ENCODE assay signal across 8 cellular contexts in genomic region chr4:10033191-10033881, GRCh38. TPM values are rescaled to one million over a fixed set of nuclear protein-coding genes. Genes with fewer than 3 reads are reported as not detected.
A peak's percentile ranks its signal among the peaks of the same experiment; 100 is the strongest.
DNase-seq lines count a peak whose midpoint lies in the region; ATAC-seq and TF ChIP-seq lines count a peak whose summit lies in the region.

No MANE protein-coding gene starts in this region.

- no peak overlapping the region for H3K4me3 ChIP-seq in fibroblast of mammary gland (ENCODE audit: control insufficient read depth, low read depth, low read length)
- no peak overlapping the region for H3K4me3 ChIP-seq in psoas muscle

- peaks cover 55% of the 10 kb centered on the region for H3K4me1 ChIP-seq in psoas muscle

- TF ChIP-seq CTCF in fibroblast of mammary gland (conservative IDR thresholded peaks at IDR 0.05; ENCODE audit: control insufficient read depth, insufficient read depth, low read depth, low read length), result no peak
- TF ChIP-seq CTCF in psoas muscle (IDR thresholded peaks at IDR 0.05), result no peak
- no peak for TF ChIP-seq CTCF in GM10266 (IDR thresholded peaks at IDR 0.05; ENCODE audit: control insufficient read depth, insufficient read depth, low read depth, missing control alignments)

- DNase-seq in NCI-H82 treated with DMSO at 0.1 percent for 48 hours (lab: John Stamatoyannopoulos, UW; ENCODE audit: unreplicated experiment), result peak; percentile 74
- peak; percentile 80 for DNase-seq in fibroblast of mammary gland (ENCODE audit: low read depth)
- peak; percentile 65 to 66 for DNase-seq in psoas muscle
- DNase-seq in GM10266 (ENCODE audit: extremely low spot score), result no peak
- no peak for DNase-seq in Ammon's horn (ENCODE audit: low spot score)

- no peaks in the 10 kb centered on the region for H3K36me3 ChIP-seq in psoas muscle (ENCODE audit: insufficient read depth in 1 of 2, low read depth in 1 of 2)

- no peaks in the 10 kb centered on the region for H3K27me3 ChIP-seq in psoas muscle (ENCODE audit: insufficient read depth in 3 of 3, low read length in 2 of 3)

- 38 to 58% (median 43%) methylated on average over 18 of the region's 18 CpGs for WGBS in psoas muscle, 3 donors

- intact Hi-C loops in psoas muscle (cut with DNase I), result no loop called here

- ATAC-seq in GM18858 (IDR thresholded peaks at IDR 0.05; ENCODE audit: unreplicated experiment) (peak; percentile 47), psoas muscle (peak; percentile 19 to 59 (median 31)), HG02763 (IDR thresholded peaks at IDR 0.05; ENCODE audit: unreplicated experiment) (no peak), HG03565 (IDR thresholded peaks at IDR 0.05; ENCODE audit: unreplicated experiment) (no peak)

- no peaks in the 10 kb centered on the region for H3K9me3 ChIP-seq in psoas muscle

- peak overlapping the region; percentile 78 for H3K27ac ChIP-seq in psoas muscle

RNA-seq across cellular contexts. Expression of gene SLC2A9, which starts 12.0 kb away (rescaled TPM):
- total RNA-seq in psoas muscle, result 1 to 10 TPM in 3 of 4 donors, under 1 TPM in 1; 0.71 to 2.4 (median 1.5) TPM
- polyA plus RNA-seq in psoas muscle, result 1 to 10 TPM in 1 of 3 donors, under 1 TPM in 2; 0.37 to 2.7 (median 0.52) TPM

Comparison
In these comparisons a context has a peak if more than half of its experiments do, and no peak if none do; other contexts are left out.
1. ATAC-seq: peak in GM18858 (single experiment) and psoas muscle (4 of 4); none in HG02763 (single experiment) and HG03565 (single experiment).
2. DNase-seq: peak in NCI-H82 treated with DMSO at 0.1 percent for 48 hours (single experiment), fibroblast of mammary gland (single experiment) and psoas muscle (2 of 2); none in GM10266 (single experiment) and Ammon's horn (single experiment).